Comparison of ENCODE assay signal across 8 cellular contexts in the genomic region with DNA sequence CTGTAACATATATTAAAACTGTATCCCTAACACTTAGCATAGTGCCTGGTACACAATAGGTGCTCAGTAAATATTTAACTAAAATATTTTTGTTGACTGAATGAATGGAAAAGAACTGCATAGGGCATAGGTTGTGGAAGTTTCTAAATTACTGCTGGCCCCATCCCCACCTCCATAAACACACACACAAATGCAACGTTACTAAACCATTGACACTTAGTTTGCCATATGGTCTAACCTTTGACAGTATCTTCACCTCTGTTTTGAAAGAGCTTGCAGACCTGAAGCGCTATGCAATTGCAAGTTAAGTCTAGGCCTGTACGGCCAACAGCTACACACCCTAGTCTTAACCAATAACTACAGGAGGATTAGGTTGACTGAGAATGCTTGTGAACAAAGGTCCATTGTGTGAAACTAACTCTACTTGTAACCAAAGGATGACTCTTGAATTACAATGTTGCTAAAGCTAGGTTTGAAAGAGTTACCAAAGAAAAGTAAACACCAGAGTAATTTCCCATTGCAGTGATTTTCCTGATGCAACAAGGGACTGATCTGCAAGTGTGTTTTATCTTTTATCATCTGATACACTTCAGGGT. TPM values are rescaled to one million over a fixed set of nuclear protein-coding genes. Genes with fewer than 3 reads are reported as not detected.
DNase-seq lines count a peak whose midpoint lies in the region; ATAC-seq and TF ChIP-seq lines count a peak whose summit lies in the region.

No MANE protein-coding gene starts in this region.

- no peaks in the 10 kb centered on the region for H3K27me3 ChIP-seq in CD4-positive, CD25-positive, alpha-beta regulatory T cell (ENCODE audit: control insufficient read depth, insufficient read depth, low read length)
- H3K27me3 ChIP-seq in breast epithelium = no peaks in the 10 kb centered on the region

- no peaks in the 10 kb centered on the region for H3K36me3 Mint-ChIP-seq in CD4-positive, CD25-positive, alpha-beta regulatory T cell
- H3K36me3 Mint-ChIP-seq in IgD-negative memory B cell = peaks cover 4% of the 10 kb centered on the region
- H3K36me3 Mint-ChIP-seq in naive B cell = no peaks in the 10 kb centered on the region
- no peaks in the 10 kb centered on the region for H3K36me3 Mint-ChIP-seq in stimulated activated memory B cell treated with anti-CD40 and anti-IgM and Interleukin-4, amounts not matched to agents 10 μg/mL and 1 μg/mL and 100 μg/mL, for 72 hours

- H3K27ac Mint-ChIP-seq in CD4-positive, CD25-positive, alpha-beta regulatory T cell = peak overlapping the region; percentile 45 to 63 (median 52)
- H3K27ac Mint-ChIP-seq in IgD-negative memory B cell (no peak overlapping the region), naive B cell (peak overlapping the region in 3 of 6 donors; percentile 7 to 79 (median 14))
- H3K27ac Mint-ChIP-seq in stimulated activated memory B cell treated with anti-CD40 and anti-IgM and Interleukin-4, amounts not matched to agents 10 μg/mL and 1 μg/mL and 100 μg/mL, for 72 hours = no peak overlapping the region

- H3K4me1 Mint-ChIP-seq in CD4-positive, CD25-positive, alpha-beta regulatory T cell = peaks cover 15 to 39% (median 26%) of the 10 kb centered on the region in 4 donors
- H3K4me1 Mint-ChIP-seq in IgD-negative memory B cell (peaks cover 4 to 20% (median 8%) of the 10 kb centered on the region in 3 donors), naive B cell (peaks cover 12 to 20% (median 17%) of the 10 kb centered on the region in 3 donors)
- H3K4me1 Mint-ChIP-seq in stimulated activated memory B cell treated with anti-CD40 and anti-IgM and Interleukin-4, amounts not matched to agents 10 μg/mL and 1 μg/mL and 100 μg/mL, for 72 hours = peaks cover 7% of the 10 kb centered on the region

- H3K9me3 Mint-ChIP-seq in CD4-positive, CD25-positive, alpha-beta regulatory T cell = peaks cover 0 to 5% (median 0%) of the 10 kb centered on the region in 7 donors
- H3K9me3 Mint-ChIP-seq in IgD-negative memory B cell (peaks cover 0 to 5% (median 2%) of the 10 kb centered on the region in 3 donors), naive B cell (no peaks in the 10 kb centered on the region)
- no peaks in the 10 kb centered on the region for H3K9me3 Mint-ChIP-seq in stimulated activated memory B cell treated with anti-CD40 and anti-IgM and Interleukin-4, amounts not matched to agents 10 μg/mL and 1 μg/mL and 100 μg/mL, for 72 hours

- H3K27ac ChIP-seq in CD4-positive, CD25-positive, alpha-beta regulatory T cell (ENCODE audit: insufficient read depth, low read length, poor library complexity, severe bottlenecking) = no peak overlapping the region
- H3K27ac ChIP-seq in breast epithelium = peak overlapping the region; percentile 82 to 84

- H3K4me1 ChIP-seq in CD4-positive, CD25-positive, alpha-beta regulatory T cell (ENCODE audit: control insufficient read depth, insufficient read depth, low read length, poor library complexity, severe bottlenecking) = peaks cover 16% of the 10 kb centered on the region
- peaks cover 0 to 7% of the 10 kb centered on the region in 2 donors for H3K4me1 ChIP-seq in breast epithelium

- H3K27me3 Mint-ChIP-seq in CD4-positive, CD25-positive, alpha-beta regulatory T cell = no peaks in the 10 kb centered on the region
- H3K27me3 Mint-ChIP-seq in IgD-negative memory B cell (peaks cover 2% of the 10 kb centered on the region), naive B cell (no peaks in the 10 kb centered on the region)
- no peaks in the 10 kb centered on the region for H3K27me3 Mint-ChIP-seq in stimulated activated memory B cell treated with anti-CD40 and anti-IgM and Interleukin-4, amounts not matched to agents 10 μg/mL and 1 μg/mL and 100 μg/mL, for 72 hours

- H3K9me3 ChIP-seq in CD4-positive, CD25-positive, alpha-beta regulatory T cell (ENCODE audit: control insufficient read depth in 2 of 2, low read length in 2 of 2) = no peaks in the 10 kb centered on the region
- no peaks in the 10 kb centered on the region for H3K9me3 ChIP-seq in breast epithelium

- peak overlapping the region; percentile 68 to 83 (median 76) for H3K4me3 Mint-ChIP-seq in CD4-positive, CD25-positive, alpha-beta regulatory T cell
- H3K4me3 Mint-ChIP-seq in IgD-negative memory B cell = peak overlapping the region; percentile 72 to 81 (median 78)
- H3K4me3 Mint-ChIP-seq in naive B cell = peak overlapping the region in 7 of 8 donors; percentile 72 to 80 (median 77)
- H3K4me3 Mint-ChIP-seq in stimulated activated memory B cell treated with anti-CD40 and anti-IgM and Interleukin-4, amounts not matched to agents 10 μg/mL and 1 μg/mL and 100 μg/mL, for 72 hours = no peak overlapping the region

- H3K36me3 ChIP-seq in CD4-positive, CD25-positive, alpha-beta regulatory T cell (ENCODE audit: control insufficient read depth, insufficient read depth, low read length) = no peaks in the 10 kb centered on the region
- H3K36me3 ChIP-seq in breast epithelium = no peaks in the 10 kb centered on the region

- no peak for ATAC-seq in CD4-positive, CD25-positive, alpha-beta regulatory T cell (ENCODE audit: low read depth in 2 of 2)
- no peak for ATAC-seq in naive B cell (ENCODE audit: low read depth in 2 of 2)
- no peak for ATAC-seq in stimulated activated memory B cell treated with anti-CD40 and anti-IgM and Interleukin-4, amounts not matched to agents 10 μg/mL and 1 μg/mL and 100 μg/mL, for 72 hours

- H3K4me3 ChIP-seq in CD4-positive, CD25-positive, alpha-beta regulatory T cell (ENCODE audit: low read depth, low read length) = peak overlapping the region; percentile 52
- no peak overlapping the region for H3K4me3 ChIP-seq in breast epithelium

- TF ChIP-seq CTCF in breast epithelium (IDR thresholded peaks at IDR 0.05) = no peak

- TF ChIP-seq POLR2A in breast epithelium (IDR thresholded peaks at IDR 0.05) = no peak

- intact Hi-C loops in breast epithelium (cut with DNase I; ENCODE audit: low total_unique reads) = no loop called here

- DNase-seq in CD4-positive, CD25-positive, alpha-beta regulatory T cell = no peak
- no peak for DNase-seq in breast epithelium (ENCODE audit: low spot score in 2 of 2)
- no peak for DNase-seq in naive B cell
- no peak for DNase-seq in stimulated activated CD8-positive, alpha-beta memory T cell treated with anti-CD3 and anti-CD28 coated beads, Interleukin-4, amount 100 ng/mL, for 48 hours
- DNase-seq in NCI-H2196 treated with DMSO at 0.1 percent for 48 hours (lab: John Stamatoyannopoulos, UW; ENCODE audit: unreplicated experiment) = no peak
- DNase-seq in stimulated activated naive CD4-positive, alpha-beta T cell treated with Interleukin-2 at 50 U/mL for 16 hours (lab: John Stamatoyannopoulos, UW) = no peak

RNA-seq across cellular contexts. Expression of gene MANSC1, which starts 0.9 kb away (rescaled TPM):
- total RNA-seq in CD4-positive, CD25-positive, alpha-beta regulatory T cell = 0.22 TPM
- 1 to 10 TPM in 2 of 4 donors, under 1 TPM in 2; 0.43 to 1.3 (median 0.89) TPM for polyA plus RNA-seq in CD4-positive, CD25-positive, alpha-beta regulatory T cell
- polyA plus RNA-seq in IgD-negative memory B cell (0.23 TPM), naive B cell (ENCODE audit: low read depth in 6 of 6) (1 to 10 TPM in 4 of 6 donors, under 1 TPM in 2; 0.27 to 2.5 (median 1.4) TPM)
- total RNA-seq in breast epithelium = 10 to 100 TPM; 16.3 to 24.9 (median 18.7) TPM

RNA-seq across cellular contexts. Expression of gene BORCS5, which starts 5.9 kb away (rescaled TPM):
- 39.2 TPM for total RNA-seq in CD4-positive, CD25-positive, alpha-beta regulatory T cell
- polyA plus RNA-seq in CD4-positive, CD25-positive, alpha-beta regulatory T cell = 10 to 100 TPM; 25.0 to 37.7 (median 30.9) TPM
- polyA plus RNA-seq in IgD-negative memory B cell = 19.9 TPM
- total RNA-seq in breast epithelium = 10 to 100 TPM; 13.5 to 20.3 (median 17.4) TPM
- 10 to 100 TPM in 5 of 6 donors, 1 to 10 TPM in 1; 8.3 to 43.8 (median 14.4) TPM for polyA plus RNA-seq in naive B cell (ENCODE audit: low read depth in 6 of 6)

Comparison
In these comparisons a context has a peak if more than half of its experiments do, and no peak if none do; other contexts are left out.
1. H3K27ac Mint-ChIP-seq: peak in CD4-positive, CD25-positive, alpha-beta regulatory T cell (3 of 3); none in IgD-negative memory B cell (0 of 3) and stimulated activated memory B cell treated with anti-CD40 and anti-IgM and Interleukin-4, amounts not matched to agents 10 μg/mL and 1 μg/mL and 100 μg/mL, for 72 hours (single experiment).